Comparison of ENCODE assay signal across 10 cellular contexts in genomic region chr7:135414850-135415439, GRCh38.
A peak's percentile ranks its signal among the peaks of the same experiment; 100 is the strongest.
DNase-seq lines count a peak whose midpoint lies in the region; ATAC-seq, FAIRE-seq and TF ChIP-seq lines count a peak whose summit lies in the region.
"Had no signal": no experiment of that assay in that cellular context is flagged by ENCODE, and none has a peak within 500 bp of the region (broad histone marks: within the 10 kb centered on the region; RNA-seq: fewer than 3 reads in every experiment).

No MANE protein-coding gene starts in this region.

- H3K36me3 ChIP-seq in endothelial cell of umbilical vein (ENCODE audit: control insufficient read depth in 2 of 2, extremely low read depth in 1 of 2, insufficient read depth in 2 of 2, low read length in 2 of 2) (peaks cover 0 to 6% of the 10 kb centered on the region in 2 experiments), parathyroid adenoma (ENCODE audit: control insufficient read depth, insufficient read depth, low read length) (no peaks in the 10 kb centered on the region)
- H3K36me3 ChIP-seq: thoracic aorta had no signal

- CTCF ChIA-PET in activated CD4-positive, alpha-beta memory T cell treated with anti-CD3 and anti-CD28 coated beads for 36 hours (lab: Charles Lee) = interaction anchor here (0.8 to 1.6 kb wide), 5 partner anchors 10 to 230 kb away, joined by 3 to 6 read pairs (median 4); partner anchors contain the start of gene NUP205
- CTCF ChIA-PET in activated CD4-positive, alpha-beta memory T cell treated with anti-CD3 and anti-CD28 coated beads, Interleukin-2, amount 10 ng/mL, durations not matched to agents 7 days and 5 days (lab: Charles Lee) = interaction anchor here (1.2 to 1.4 kb wide), 3 partner anchors 96 to 140 kb away, joined by 4 to 5 read pairs (median 4); no protein-coding TSS in a partner anchor
- CTCF ChIA-PET in endothelial cell of umbilical vein (lab: Charles Lee) = interaction anchor here (0.6 to 1.9 kb wide), 21 partner anchors 10 to 401 kb away, joined by 3 to 9 read pairs (median 4); partner anchors contain the start of gene CNOT4

- intact Hi-C loops in activated CD4-positive, alpha-beta memory T cell treated with anti-CD3 and anti-CD28 coated beads for 36 hours (cut with micrococcal nuclease) = loop anchor here (1.0 to 2.0 kb wide), 2 partner anchors 94 to 144 kb away; no protein-coding TSS in a partner anchor
- intact Hi-C loops in endothelial cell of umbilical vein (cut with micrococcal nuclease) = loop anchor here (1.0 to 2.0 kb wide), 3 partner anchors 94 to 143 kb away; no protein-coding TSS in a partner anchor

- H2AFZ ChIP-seq in endothelial cell of umbilical vein (ENCODE audit: low read depth, low read length) (no peak overlapping the region), parathyroid adenoma (no peak overlapping the region)

- no peaks in the 10 kb centered on the region for H3K9me1 ChIP-seq in endothelial cell of umbilical vein (replicated peaks; ENCODE audit: control insufficient read depth, extremely low read depth, insufficient read depth, low read length)

- no peak for TF ChIP-seq POLR2A in endothelial cell of umbilical vein (IDR thresholded peaks at IDR 0.05; ENCODE audit: low read depth, low read length)

- peaks cover 4% of the 10 kb centered on the region for H4K20me1 ChIP-seq in endothelial cell of umbilical vein (replicated peaks; ENCODE audit: control insufficient read depth, extremely low read depth, insufficient read depth, low read length)

- no peak overlapping the region for H3K4me3 ChIP-seq in endothelial cell of umbilical vein (replicated peaks in 1 of 3; ENCODE audit: insufficient read depth in 1 of 3, low read depth in 1 of 3, low read length in 3 of 3)
- no peak overlapping the region for H3K4me3 ChIP-seq in parathyroid adenoma (ENCODE audit: low read depth, low read length)
- H3K4me3 ChIP-seq in coronary artery = no peak overlapping the region
- H3K4me3 ChIP-seq: thoracic aorta had no signal

- peak; percentile 60 for FAIRE-seq in endothelial cell of umbilical vein (lab: Jason Lieb, UNC)

- ATAC-seq in GM19023 (IDR thresholded peaks at IDR 0.05; ENCODE audit: unreplicated experiment) = no peak

- DNase-seq in activated CD4-positive, alpha-beta memory T cell treated with anti-CD3 and anti-CD28 coated beads for 36 hours = peak; percentile 46
- no peak for DNase-seq in activated CD4-positive, alpha-beta memory T cell treated with anti-CD3 and anti-CD28 coated beads, Interleukin-2, amount 10 ng/mL, durations not matched to agents 7 days and 5 days
- peak in 44 of 76 experiments; percentile 1 to 62 (median 25) for DNase-seq in HUDEP-2 (lab: John Stamatoyannopoulos, UW; ENCODE audit: unreplicated experiment in 76 of 76)
- peak; percentile 88 for DNase-seq in SK-MEL-5 (ENCODE audit: low read depth, low spot score)
- peak; percentile 76 for DNase-seq in endothelial cell of umbilical vein (ENCODE audit: low read depth, low spot score)
- no peak for DNase-seq in coronary artery (ENCODE audit: low spot score)

- dilution Hi-C loops in endothelial cell of umbilical vein (cut with MboI; ENCODE audit: extremely low pct_ligation_motif_present, low sequenced_read_pairs) = no loop called here

- H3K9me3 Mint-ChIP-seq in activated CD4-positive, alpha-beta memory T cell treated with anti-CD3 and anti-CD28 coated beads for 36 hours = no peaks in the 10 kb centered on the region
- H3K9me3 Mint-ChIP-seq in activated CD4-positive, alpha-beta memory T cell treated with anti-CD3 and anti-CD28 coated beads, Interleukin-2, amount 10 ng/mL, durations not matched to agents 7 days and 5 days = no peaks in the 10 kb centered on the region
- H3K9me3 Mint-ChIP-seq: dendritic cell treated with granulocyte-macrophage colony-stimulating factor and Interleukin-4, amounts not matched to agents 40 ng/mL and 50 ng/mL, for 4 days had no signal

- H3K4me1 ChIP-seq in endothelial cell of umbilical vein (ENCODE audit: control insufficient read depth, extremely low read depth, insufficient read depth, low read length) = peaks cover 15% of the 10 kb centered on the region
- no peaks in the 10 kb centered on the region for H3K4me1 ChIP-seq in parathyroid adenoma

- H3K36me3 Mint-ChIP-seq in activated CD4-positive, alpha-beta memory T cell treated with anti-CD3 and anti-CD28 coated beads for 36 hours = peaks cover 14% of the 10 kb centered on the region
- peaks cover 3% of the 10 kb centered on the region for H3K36me3 Mint-ChIP-seq in activated CD4-positive, alpha-beta memory T cell treated with anti-CD3 and anti-CD28 coated beads, Interleukin-2, amount 10 ng/mL, durations not matched to agents 7 days and 5 days (ENCODE audit: low read depth)

- in situ Hi-C loops in SK-MEL-5 (cut with HindIII; ENCODE audit: low pct_unique_long_range_greater_than_20kb, low sequenced_read_pairs) = no loop called here

- H3K27ac ChIP-seq in endothelial cell of umbilical vein (ENCODE audit: insufficient read depth, low read depth, low read length) (no peak overlapping the region), parathyroid adenoma (no peak overlapping the region), coronary artery (no peak overlapping the region)
- H3K27ac ChIP-seq: thoracic aorta had no signal

- no TSS peak for BruUV-seq in endothelial cell of umbilical vein (replicated peaks; lab: Mats Ljungman, UMichigan)

- H3K4me3 Mint-ChIP-seq in activated CD4-positive, alpha-beta memory T cell treated with anti-CD3 and anti-CD28 coated beads for 36 hours = no peak overlapping the region
- no peak overlapping the region for H3K4me3 Mint-ChIP-seq in activated CD4-positive, alpha-beta memory T cell treated with anti-CD3 and anti-CD28 coated beads, Interleukin-2, amount 10 ng/mL, durations not matched to agents 7 days and 5 days
- H3K4me3 Mint-ChIP-seq: dendritic cell treated with granulocyte-macrophage colony-stimulating factor and Interleukin-4, amounts not matched to agents 40 ng/mL and 50 ng/mL, for 4 days had no signal

- TF ChIP-seq CTCF in endothelial cell of umbilical vein (IDR thresholded peaks at IDR 0.05; ENCODE audit: extremely low read depth in 1 of 2, insufficient read depth in 1 of 2, low read depth in 1 of 2, low read length in 2 of 2) (peak; percentile 46 to 49), parathyroid adenoma (IDR thresholded peaks at IDR 0.05) (peak; percentile 53), coronary artery (IDR thresholded peaks at IDR 0.05) (no peak)

- H3K79me2 ChIP-seq in endothelial cell of umbilical vein (ENCODE audit: control insufficient read depth, insufficient read depth, low read length) (peaks cover 7% of the 10 kb centered on the region), parathyroid adenoma (no peaks in the 10 kb centered on the region)

- H3K4me2 ChIP-seq in endothelial cell of umbilical vein (ENCODE audit: insufficient read depth, low read length) = no peak overlapping the region
- H3K4me2 ChIP-seq in parathyroid adenoma (ENCODE audit: low read length) = no peak overlapping the region

- POLR2A ChIA-PET in activated CD4-positive, alpha-beta memory T cell treated with anti-CD3 and anti-CD28 coated beads for 36 hours (lab: Charles Lee) = no interaction called here
- POLR2A ChIA-PET in activated CD4-positive, alpha-beta memory T cell treated with anti-CD3 and anti-CD28 coated beads, Interleukin-2, amount 10 ng/mL, durations not matched to agents 7 days and 5 days (lab: Charles Lee) = no interaction called here
- POLR2A ChIA-PET in endothelial cell of umbilical vein (lab: Charles Lee) = no interaction called here

- H3K27me3 Mint-ChIP-seq in activated CD4-positive, alpha-beta memory T cell treated with anti-CD3 and anti-CD28 coated beads for 36 hours = no peaks in the 10 kb centered on the region
- H3K27me3 Mint-ChIP-seq in activated CD4-positive, alpha-beta memory T cell treated with anti-CD3 and anti-CD28 coated beads, Interleukin-2, amount 10 ng/mL, durations not matched to agents 7 days and 5 days = no peaks in the 10 kb centered on the region
- H3K27me3 Mint-ChIP-seq: dendritic cell treated with granulocyte-macrophage colony-stimulating factor and Interleukin-4, amounts not matched to agents 40 ng/mL and 50 ng/mL, for 4 days had no signal

- no peaks in the 10 kb centered on the region for H3K9me3 ChIP-seq in endothelial cell of umbilical vein (replicated peaks; ENCODE audit: control insufficient read depth, insufficient read depth, low read length)
- no peaks in the 10 kb centered on the region for H3K9me3 ChIP-seq in parathyroid adenoma (ENCODE audit: control insufficient read depth, low read length)
- H3K9me3 ChIP-seq: thoracic aorta had no signal

- no peak overlapping the region for H3K9ac ChIP-seq in endothelial cell of umbilical vein (replicated peaks; ENCODE audit: extremely low read depth, insufficient read depth, low read length)
- H3K9ac ChIP-seq in parathyroid adenoma = no peak overlapping the region

- H3K4me1 Mint-ChIP-seq in activated CD4-positive, alpha-beta memory T cell treated with anti-CD3 and anti-CD28 coated beads for 36 hours (ENCODE audit: low read depth) = peaks cover 4% of the 10 kb centered on the region
- no peaks in the 10 kb centered on the region for H3K4me1 Mint-ChIP-seq in activated CD4-positive, alpha-beta memory T cell treated with anti-CD3 and anti-CD28 coated beads, Interleukin-2, amount 10 ng/mL, durations not matched to agents 7 days and 5 days

- H3K27ac Mint-ChIP-seq in activated CD4-positive, alpha-beta memory T cell treated with anti-CD3 and anti-CD28 coated beads for 36 hours = no peak overlapping the region
- no peak overlapping the region for H3K27ac Mint-ChIP-seq in activated CD4-positive, alpha-beta memory T cell treated with anti-CD3 and anti-CD28 coated beads, Interleukin-2, amount 10 ng/mL, durations not matched to agents 7 days and 5 days
- H3K27ac Mint-ChIP-seq: dendritic cell treated with granulocyte-macrophage colony-stimulating factor and Interleukin-4, amounts not matched to agents 40 ng/mL and 50 ng/mL, for 4 days had no signal

- H3K27me3 ChIP-seq in endothelial cell of umbilical vein (ENCODE audit: control insufficient read depth in 2 of 2, insufficient read depth in 2 of 2, low read length in 2 of 2) (no peaks in the 10 kb centered on the region), parathyroid adenoma (ENCODE audit: control insufficient read depth, insufficient read depth, low read length) (no peaks in the 10 kb centered on the region)

TF ChIP-seq in endothelial cell of umbilical vein, 7 proteins besides CTCF, POLR2A, EP300 and RAD21:
- TF ChIP-seq MYC (IDR thresholded peaks at IDR 0.05; ENCODE audit: low read depth, low read length) = no peak
- peak; percentile 9 for TF ChIP-seq GATA2 (IDR thresholded peaks at IDR 0.05; ENCODE audit: insufficient read depth, insufficient read length, low read depth, low read length)

Comparison
In these comparisons a context has a peak if more than half of its experiments do, and no peak if none do; other contexts are left out.
1. DNase-seq: peak in activated CD4-positive, alpha-beta memory T cell treated with anti-CD3 and anti-CD28 coated beads for 36 hours (single experiment), HUDEP-2 (44 of 76), SK-MEL-5 (single experiment) and endothelial cell of umbilical vein (single experiment); none in activated CD4-positive, alpha-beta memory T cell treated with anti-CD3 and anti-CD28 coated beads, Interleukin-2, amount 10 ng/mL, durations not matched to agents 7 days and 5 days (single experiment) and coronary artery (single experiment).